ENCODE assay signal across 8 cellular contexts in genomic region chr3:172490198-172490669, GRCh38. TPM values are rescaled to one million over a fixed set of nuclear protein-coding genes. Genes with fewer than 3 reads are reported as not detected.
DNase-seq lines count a peak whose midpoint lies in the region; ATAC-seq and TF ChIP-seq lines count a peak whose summit lies in the region.
"Not testable (repeated sequence)": the region's sequence is repeated elsewhere in the genome, so short reads cannot be mapped to it uniquely, and the experiment has no call there.

No MANE protein-coding gene starts in this region.

- peak overlapping the region; percentile 7 for H3K27ac Mint-ChIP-seq in activated T-cell treated with anti-CD3 and anti-CD28 coated beads, Interleukin-2, amount 50 U/mL, for 24 hours
- H3K27ac Mint-ChIP-seq in mesothelial cell of epicardium = not testable (repeated sequence)

- not testable (repeated sequence) for H3K4me3 ChIP-seq in Loucy (ENCODE audit: low read length, poor library complexity, severe bottlenecking); epithelial cell of proximal tubule (ENCODE audit: low read depth, low read length)

- H3K4me3 Mint-ChIP-seq in activated T-cell treated with anti-CD3 and anti-CD28 coated beads, Interleukin-2, amount 50 U/mL, for 24 hours; mesothelial cell of epicardium: not testable (repeated sequence)

- not testable (repeated sequence) for H3K36me3 Mint-ChIP-seq in activated T-cell treated with anti-CD3 and anti-CD28 coated beads, Interleukin-2, amount 50 U/mL, for 24 hours (ENCODE audit: low read depth); mesothelial cell of epicardium

- H3K9me3 Mint-ChIP-seq in activated T-cell treated with anti-CD3 and anti-CD28 coated beads, Interleukin-2, amount 50 U/mL, for 24 hours = not testable (repeated sequence)
- H3K9me3 Mint-ChIP-seq in mesothelial cell of epicardium = peaks cover 16% of the 10 kb centered on the region

- H3K9me2 ChIP-seq in Loucy (replicated peaks; ENCODE audit: low read depth, low read length) = not testable (repeated sequence)

- H3K27me3 ChIP-seq in Loucy (ENCODE audit: insufficient read depth, low read length, poor library complexity, severe bottlenecking) = not testable (repeated sequence)

- peaks cover 17% of the 10 kb centered on the region for H3K27me3 Mint-ChIP-seq in activated T-cell treated with anti-CD3 and anti-CD28 coated beads, Interleukin-2, amount 50 U/mL, for 24 hours
- not testable (repeated sequence) for H3K27me3 Mint-ChIP-seq in mesothelial cell of epicardium (ENCODE audit: low read depth)

- not testable (repeated sequence) for H3K79me2 ChIP-seq in Loucy (ENCODE audit: insufficient read depth, low read length)

- not testable (repeated sequence) for H3K36me3 ChIP-seq in Loucy (ENCODE audit: insufficient read depth, low read length)

- not testable (repeated sequence) for H3K9ac ChIP-seq in Loucy (ENCODE audit: low read depth, low read length, poor library complexity, severe bottlenecking)

- H3K4me1 ChIP-seq in Loucy (ENCODE audit: insufficient read depth, low read length, poor library complexity, severe bottlenecking) = not testable (repeated sequence)

- peak; percentile 73 for ATAC-seq in GM21576 (IDR thresholded peaks at IDR 0.05; ENCODE audit: unreplicated experiment)

- H3K9me3 ChIP-seq in Loucy (ENCODE audit: insufficient read depth, low read depth, low read length) = not testable (repeated sequence)

- not testable (repeated sequence) for H4K20me1 ChIP-seq in Loucy (ENCODE audit: insufficient read depth, low read length, poor library complexity, severe bottlenecking)

- H2AFZ ChIP-seq in Loucy (ENCODE audit: low read length) = peak overlapping the region; percentile 35; the same call in 1 of the 2 replicates

- TF ChIP-seq CTCF in Loucy (conservative IDR thresholded peaks at IDR 0.05; ENCODE audit: low read length) = peak; percentile 76
- TF ChIP-seq CTCF in epithelial cell of proximal tubule (conservative IDR thresholded peaks at IDR 0.05; ENCODE audit: low read depth, low read length) = peak; percentile 80
- TF ChIP-seq CTCF in mesothelial cell of epicardium (IDR thresholded peaks at IDR 0.05; ENCODE audit: unreplicated experiment) = peak; percentile 72

- not testable (repeated sequence) for H3K4me2 ChIP-seq in Loucy (ENCODE audit: low read depth, low read length, poor library complexity, severe bottlenecking)

- H3K4me1 Mint-ChIP-seq in activated T-cell treated with anti-CD3 and anti-CD28 coated beads, Interleukin-2, amount 50 U/mL, for 24 hours (ENCODE audit: low read depth); mesothelial cell of epicardium: not testable (repeated sequence)

- not testable (repeated sequence) for H3F3A ChIP-seq in Loucy (ENCODE audit: low read depth)

- DNase-seq in COLO668 (lab: John Stamatoyannopoulos, UW; ENCODE audit: unreplicated experiment) (peak; percentile 56), RPMI8226 (peak; percentile 83), mesothelial cell of epicardium (ENCODE audit: low spot score in 2 of 2, unreplicated experiment in 2 of 2) (peak; percentile 39 to 71)
- peak; percentile 79 for DNase-seq in activated T-cell treated with anti-CD3 and anti-CD28 coated beads, Interleukin-2, amount 50 U/mL, for 24 hours
- not testable (repeated sequence) for DNase-seq in epithelial cell of proximal tubule (ENCODE audit: low read depth)
- peak; percentile 40 to 49 for DNase-seq in stimulated activated CD8-positive, alpha-beta memory T cell treated with anti-CD3 and anti-CD28 coated beads, Interleukin-15, amount 100 ng/mL, for 48 hours (ENCODE audit: low read depth in 2 of 2)

RNA-seq across cellular contexts. Expression of gene TNFSF10, which starts 33.0 kb away (rescaled TPM):
- total RNA-seq in epithelial cell of proximal tubule (26.3 and 36.2 TPM in 2 replicates), mesothelial cell of epicardium (1.2 to 2.3 TPM (median 1.7 TPM) in 3 replicates)

RNA-seq across cellular contexts. Expression of gene GHSR, which starts 42.0 kb away (rescaled TPM):
- not detected in 2 replicates for total RNA-seq in epithelial cell of proximal tubule
- not detected in 3 replicates for total RNA-seq in mesothelial cell of epicardium
